8 cellular contexts compared by ENCODE assay signal in genomic region chr1:88462481-88463261, GRCh38.
A peak's percentile ranks its signal among the peaks of the same experiment; 100 is the strongest.
DNase-seq lines count a peak whose midpoint lies in the region; ATAC-seq and TF ChIP-seq lines count a peak whose summit lies in the region.

No MANE protein-coding gene starts in this region.

- DNase-seq in activated CD4-positive, alpha-beta T cell treated with anti-CD3 and anti-CD28 coated beads for 36 hours, result peak; percentile 14
- no peak for DNase-seq in activated CD4-positive, alpha-beta T cell treated with anti-CD3 and anti-CD28 coated beads, Interleukin-2, amount 10 ng/mL, durations not matched to agents 7 days and 5 days
- DNase-seq in astrocyte of the hippocampus (ENCODE audit: low read depth, low spot score), result peak; percentile 74
- DNase-seq in sigmoid colon, result peak; percentile 66
- DNase-seq in NOMO-1 (lab: John Stamatoyannopoulos, UW; ENCODE audit: unreplicated experiment in 2 of 2), result no peak
- no peak for DNase-seq in dedifferentiated amniotic fluid mesenchymal stem cell (ENCODE audit: extremely low spot score)
- no peak for DNase-seq in foreskin melanocyte

- peaks cover 2% of the 10 kb centered on the region for H3K9me3 Mint-ChIP-seq in activated CD4-positive, alpha-beta T cell treated with anti-CD3 and anti-CD28 coated beads for 36 hours (ENCODE audit: low read depth)
- H3K9me3 Mint-ChIP-seq in activated CD4-positive, alpha-beta T cell treated with anti-CD3 and anti-CD28 coated beads, Interleukin-2, amount 10 ng/mL, durations not matched to agents 7 days and 5 days, result no peaks in the 10 kb centered on the region

- intact Hi-C loops in activated CD4-positive, alpha-beta T cell treated with anti-CD3 and anti-CD28 coated beads for 36 hours (cut with DNase I, micrococcal nuclease), result no loop called here
- intact Hi-C loops in sigmoid colon (cut with DNase I), result no loop called here

- peaks cover 32% of the 10 kb centered on the region for H3K27me3 Mint-ChIP-seq in activated CD4-positive, alpha-beta T cell treated with anti-CD3 and anti-CD28 coated beads for 36 hours
- peaks cover 35% of the 10 kb centered on the region for H3K27me3 Mint-ChIP-seq in activated CD4-positive, alpha-beta T cell treated with anti-CD3 and anti-CD28 coated beads, Interleukin-2, amount 10 ng/mL, durations not matched to agents 7 days and 5 days

- H3K27ac ChIP-seq in iPS-18a (ENCODE audit: low read length), result no peak overlapping the region
- H3K27ac ChIP-seq in sigmoid colon, result peak overlapping the region; percentile 77 to 87 (median 82)

- no peaks in the 10 kb centered on the region for H3K36me3 Mint-ChIP-seq in activated CD4-positive, alpha-beta T cell treated with anti-CD3 and anti-CD28 coated beads for 36 hours (ENCODE audit: low read depth)
- H3K36me3 Mint-ChIP-seq in activated CD4-positive, alpha-beta T cell treated with anti-CD3 and anti-CD28 coated beads, Interleukin-2, amount 10 ng/mL, durations not matched to agents 7 days and 5 days (ENCODE audit: low read depth), result no peaks in the 10 kb centered on the region

- no peak for ATAC-seq in activated CD4-positive, alpha-beta T cell treated with anti-CD3 and anti-CD28 coated beads for 36 hours

- H3K4me1 Mint-ChIP-seq in activated CD4-positive, alpha-beta T cell treated with anti-CD3 and anti-CD28 coated beads for 36 hours, result no peaks in the 10 kb centered on the region
- H3K4me1 Mint-ChIP-seq in activated CD4-positive, alpha-beta T cell treated with anti-CD3 and anti-CD28 coated beads, Interleukin-2, amount 10 ng/mL, durations not matched to agents 7 days and 5 days, result no peaks in the 10 kb centered on the region

- no peak overlapping the region for H3K27ac Mint-ChIP-seq in activated CD4-positive, alpha-beta T cell treated with anti-CD3 and anti-CD28 coated beads for 36 hours
- no peak overlapping the region for H3K27ac Mint-ChIP-seq in activated CD4-positive, alpha-beta T cell treated with anti-CD3 and anti-CD28 coated beads, Interleukin-2, amount 10 ng/mL, durations not matched to agents 7 days and 5 days

- no peak overlapping the region for H3K4me3 Mint-ChIP-seq in activated CD4-positive, alpha-beta T cell treated with anti-CD3 and anti-CD28 coated beads for 36 hours
- H3K4me3 Mint-ChIP-seq in activated CD4-positive, alpha-beta T cell treated with anti-CD3 and anti-CD28 coated beads, Interleukin-2, amount 10 ng/mL, durations not matched to agents 7 days and 5 days, result no peak overlapping the region

- no peak for TF ChIP-seq POLR2A in sigmoid colon (IDR thresholded peaks at IDR 0.05)

- WGBS in sigmoid colon, 2 donors, result 4 to 7% methylated on average over 70 of the region's 70 CpGs

- CTCF ChIA-PET in activated CD4-positive, alpha-beta T cell treated with anti-CD3 and anti-CD28 coated beads for 36 hours (lab: Charles Lee), result no interaction called here
- CTCF ChIA-PET in activated CD4-positive, alpha-beta T cell treated with anti-CD3 and anti-CD28 coated beads, Interleukin-2, amount 10 ng/mL, durations not matched to agents 7 days and 5 days (lab: Charles Lee), result no interaction called here

- H3K36me3 ChIP-seq in iPS-18a (ENCODE audit: control insufficient read depth, low read depth, low read length) (no peaks in the 10 kb centered on the region), sigmoid colon (no peaks in the 10 kb centered on the region)

- H3K9me3 ChIP-seq in iPS-18a (ENCODE audit: control insufficient read depth, low read depth, low read length) (no peaks in the 10 kb centered on the region), sigmoid colon (peaks cover 0 to 3% (median 0%) of the 10 kb centered on the region in 4 donors)

- H3K27me3 ChIP-seq in iPS-18a (ENCODE audit: control insufficient read depth, insufficient read depth, low read length), result peaks cover 9% of the 10 kb centered on the region
- H3K27me3 ChIP-seq in sigmoid colon, result no peaks in the 10 kb centered on the region

- POLR2A ChIA-PET in activated CD4-positive, alpha-beta T cell treated with anti-CD3 and anti-CD28 coated beads for 36 hours (lab: Charles Lee), result no interaction called here
- POLR2A ChIA-PET in activated CD4-positive, alpha-beta T cell treated with anti-CD3 and anti-CD28 coated beads, Interleukin-2, amount 10 ng/mL, durations not matched to agents 7 days and 5 days (lab: Charles Lee), result no interaction called here

- no peak for TF ChIP-seq CTCF in sigmoid colon (IDR thresholded peaks at IDR 0.05)

- no peak for TF ChIP-seq EP300 in sigmoid colon (IDR thresholded peaks at IDR 0.05)

- H3K4me3 ChIP-seq in iPS-18a (ENCODE audit: low read length), result peak overlapping the region; percentile 66
- H3K4me3 ChIP-seq in sigmoid colon, result peak overlapping the region; percentile 29 to 56 (median 50)

- no peaks in the 10 kb centered on the region for H3K4me1 ChIP-seq in iPS-18a (ENCODE audit: control insufficient read depth, low read depth, low read length)
- peaks cover 0 to 11% (median 3%) of the 10 kb centered on the region in 4 donors for H3K4me1 ChIP-seq in sigmoid colon

- H3K9ac ChIP-seq in iPS-18a (ENCODE audit: low read length), result peak overlapping the region; percentile 61

Comparison
In these comparisons a context has a peak if more than half of its experiments do, and no peak if none do; other contexts are left out.
1. DNase-seq: peak in activated CD4-positive, alpha-beta T cell treated with anti-CD3 and anti-CD28 coated beads for 36 hours (single experiment), astrocyte of the hippocampus (single experiment) and sigmoid colon (single experiment); none in activated CD4-positive, alpha-beta T cell treated with anti-CD3 and anti-CD28 coated beads, Interleukin-2, amount 10 ng/mL, durations not matched to agents 7 days and 5 days (single experiment), NOMO-1 (0 of 2), dedifferentiated amniotic fluid mesenchymal stem cell (single experiment) and foreskin melanocyte (single experiment).